ENCODE assay signal across 1 cellular context in genomic region chr14:61103541-61104339, GRCh38.
TF ChIP-seq lines count a peak whose summit lies in the region.

No MANE protein-coding gene starts in this region.

TF ChIP-seq in K562, 482 proteins besides CTCF, POLR2A, EP300 and RAD21 (continued from another document):
- TF ChIP-seq ZNF384 (IDR thresholded peaks at IDR 0.05; ENCODE audit: low read depth, low read length) = no peak
- no peak for TF ChIP-seq ZBTB33 (CRISPR knock-in tag; IDR thresholded peaks at IDR 0.05)
- peak in 1 of 2 experiments; percentile 36; a peak in 1 of 4 replicates for TF ChIP-seq KDM1A (IDR thresholded peaks at IDR 0.05)
